In the genomic region with DNA sequence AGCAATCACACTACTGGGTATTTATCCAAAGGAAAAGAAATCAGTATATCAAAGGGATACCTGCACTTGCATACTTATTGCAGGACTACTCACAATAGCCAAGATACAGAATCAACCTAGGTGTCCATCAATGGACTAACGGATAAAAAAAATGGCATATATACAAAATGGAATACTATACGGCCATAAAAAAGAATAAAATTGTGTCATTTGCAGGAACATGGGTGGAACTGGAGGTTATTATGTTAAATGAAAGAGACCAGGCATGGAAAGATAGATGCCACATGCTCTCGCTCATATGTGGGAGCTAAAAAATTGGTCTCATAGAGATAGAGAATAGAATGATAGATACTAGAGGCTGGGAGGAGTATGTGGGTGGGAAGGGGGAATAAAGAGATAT, we compare ENCODE assay signal across 11 cellular contexts.
"Had no signal": no experiment of that assay in that cellular context is flagged by ENCODE, and none has a peak within 500 bp of the region (broad histone marks: within the 10 kb centered on the region; RNA-seq: fewer than 3 reads in every experiment).

No MANE protein-coding gene starts in this region.

- H3K9me3 Mint-ChIP-seq: HFFc6 had no signal

- H2AFZ ChIP-seq: GM23248, GM23338 had no signal

- H3K4me1 Mint-ChIP-seq: GM23338 had no signal

- H3K36me3 ChIP-seq: HAP-1 had no signal

- FAIRE-seq: H1, H54 had no signal

- H3K9me3 ChIP-seq: HAP-1 had no signal

- H3K4me3 Mint-ChIP-seq: GM23338, H9, HFFc6 had no signal

- H3K4me1 ChIP-seq: HAP-1 had no signal

- H3K9ac ChIP-seq: GM23248 had no signal

- ATAC-seq: GM23338, HCT116 had no signal

- H3K4me3 ChIP-seq: GM23248, GM23338, HAP-1 had no signal

- H3K4me2 ChIP-seq: GM23338 had no signal

- DNase-seq: GM23248, GOT3, H7, H9, HCEC 1CT, HFFc6 had no signal

- H3K27ac Mint-ChIP-seq: GM23338, H9, HFFc6 had no signal

- H3K27ac ChIP-seq: GM23248 had no signal
